16 cellular contexts compared by ENCODE assay signal in the genomic region with DNA sequence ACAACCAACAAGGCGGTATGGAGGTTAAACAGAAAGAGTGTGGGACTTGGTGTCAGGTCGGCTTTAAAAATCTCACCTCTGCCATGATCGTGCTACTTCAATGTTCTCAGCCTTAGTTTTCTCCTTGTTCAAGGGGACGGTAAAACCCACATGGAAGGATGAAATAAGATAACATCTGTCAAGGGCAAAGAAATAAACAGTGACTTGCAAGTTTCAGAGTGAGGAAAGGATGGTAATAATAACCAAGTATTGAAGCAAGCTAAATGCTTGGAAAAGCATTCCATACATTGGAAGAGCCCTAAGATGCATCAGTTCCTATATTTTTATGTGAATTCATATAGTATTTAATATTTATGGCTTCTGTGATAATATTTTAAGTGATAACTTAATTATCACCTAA. TPM values are rescaled to one million over a fixed set of nuclear protein-coding genes. Genes with fewer than 3 reads are reported as not detected.
DNase-seq lines count a peak whose midpoint lies in the region; ATAC-seq, FAIRE-seq and TF ChIP-seq lines count a peak whose summit lies in the region.
"Had no signal": no experiment of that assay in that cellular context is flagged by ENCODE, and none has a peak within 500 bp of the region (broad histone marks: within the 10 kb centered on the region; RNA-seq: fewer than 3 reads in every experiment).

No MANE protein-coding gene starts in this region.

- FAIRE-seq in D721Med (lab: Jason Lieb, UNC), result peak; percentile 99
- FAIRE-seq: A204.1, RCC 7860 had no signal

- peak in 2 of 4 donors; percentile 39 to 41 for ATAC-seq in psoas muscle
- ATAC-seq: Right ventricle myocardium inferior had no signal

- intact Hi-C loops in psoas muscle (cut with DNase I), result loop anchor here in 1 of 2 donors (2.0 kb wide), 1 partner anchor 30 kb away; a partner anchor contains a TSS

- no peak for TF ChIP-seq CTCF in D721Med (IDR thresholded peaks at IDR 0.05; ENCODE audit: insufficient read depth, missing control alignments)
- no peak for TF ChIP-seq CTCF in psoas muscle (IDR thresholded peaks at IDR 0.05)

- H3K27ac ChIP-seq in SK-N-MC (peak overlapping the region; percentile 69; the same call in 1 of the 2 replicates), psoas muscle (peak overlapping the region; percentile 77)

- H3K4me3 ChIP-seq in SK-N-MC, result no peak overlapping the region
- peak overlapping the region; percentile 56 for H3K4me3 ChIP-seq in psoas muscle

- WGBS in psoas muscle, 3 donors, result 54 to 76% (median 60%) methylated on average over 4 of the region's 4 CpGs

- no peaks in the 10 kb centered on the region for H3K36me3 ChIP-seq in SK-N-MC (ENCODE audit: insufficient read depth, low read length)
- no peaks in the 10 kb centered on the region for H3K36me3 ChIP-seq in psoas muscle (ENCODE audit: insufficient read depth in 1 of 2, low read depth in 1 of 2)
- H3K36me3 ChIP-seq: BE2C had no signal

- H3K9me3 ChIP-seq in SK-N-MC (ENCODE audit: low read depth, low read length) (no peaks in the 10 kb centered on the region), psoas muscle (no peaks in the 10 kb centered on the region)
- H3K9me3 ChIP-seq: BE2C had no signal

- peak; percentile 76 for DNase-seq in NCI-H1092 treated with DMSO at 0.1 percent for 48 hours (lab: John Stamatoyannopoulos, UW)
- no peak for DNase-seq in NCI-H1092 (lab: John Stamatoyannopoulos, UW)
- no peak for DNase-seq in D721Med (ENCODE audit: insufficient read length, low spot score)
- DNase-seq in SK-N-MC (ENCODE audit: low read depth, low spot score), result no peak
- DNase-seq in psoas muscle, result no peak
- no peak for DNase-seq in amygdala (lab: John Stamatoyannopoulos, UW)
- no peak for DNase-seq in cortex of kidney (lab: John Stamatoyannopoulos, UW)
- DNase-seq: BE2C; CD4-positive, alpha-beta memory T cell; DMS79 treated with DMSO at 0.1 percent for 48 hours; KG1; NCI-H1436; NCI-H1930 had no signal

- no peaks in the 10 kb centered on the region for H3K27me3 ChIP-seq in psoas muscle (ENCODE audit: insufficient read depth in 3 of 3, low read length in 2 of 3)
- H3K27me3 ChIP-seq: BE2C had no signal

- H3K4me1 ChIP-seq in psoas muscle, result peaks cover 23% of the 10 kb centered on the region
- H3K4me1 ChIP-seq: BE2C had no signal

- H3K9ac ChIP-seq in SK-N-MC (ENCODE audit: insufficient read length), result no peak overlapping the region

RNA-seq across cellular contexts. Expression of a gene that starts 29.8 kb away (rescaled TPM):
- total RNA-seq in psoas muscle, result 10 to 100 TPM; 31.3 to 64.0 (median 41.9) TPM
- polyA plus RNA-seq in psoas muscle, result 10 to 100 TPM; 15.7 to 34.5 (median 17.4) TPM
